Comparison of ENCODE assay signal across 21 cellular contexts in the genomic region with DNA sequence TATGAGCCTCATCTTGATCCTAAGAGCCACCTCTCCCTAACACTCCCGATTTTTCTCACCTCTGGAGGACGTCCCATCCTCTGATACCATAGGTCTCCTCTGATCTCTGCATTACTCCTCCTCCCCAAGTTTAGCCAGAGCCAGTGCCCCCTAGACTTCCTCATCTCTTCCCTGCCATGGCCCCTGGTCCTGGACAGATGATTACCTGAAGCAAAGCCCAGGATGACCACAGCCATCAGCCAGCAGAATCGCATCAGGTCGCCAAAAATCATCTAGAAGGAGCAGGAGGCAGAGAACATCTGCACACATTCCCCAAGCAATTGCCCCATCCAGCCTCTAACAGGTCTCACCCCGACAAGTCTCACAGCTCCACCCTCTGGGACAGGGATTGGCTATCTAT. TPM values are rescaled to one million over a fixed set of nuclear protein-coding genes. Genes with fewer than 3 reads are reported as not detected.
DNase-seq lines count a peak whose midpoint lies in the region; ATAC-seq and TF ChIP-seq lines count a peak whose summit lies in the region.
"Had no signal": no experiment of that assay in that cellular context is flagged by ENCODE, and none has a peak within 500 bp of the region (broad histone marks: within the 10 kb centered on the region; RNA-seq: fewer than 3 reads in every experiment).

No MANE protein-coding gene starts in this region.

- H2BK20ac ChIP-seq in IMR-90 (ENCODE audit: low read depth, low read length) = no peak overlapping the region

- no peak overlapping the region for H4K8ac ChIP-seq in IMR-90 (ENCODE audit: low read depth in 2 of 2, low read length in 2 of 2)

- H3K14ac ChIP-seq in IMR-90 (replicated peaks; ENCODE audit: low read depth, low read length) = no peak overlapping the region

- POLR2A ChIA-PET in CD4-positive, alpha-beta T cell (lab: Charles Lee) = interaction anchor here (0.6 to 1.4 kb wide), 2 partner anchors 9 to 34 kb away, joined by 3 to 4 read pairs; no protein-coding TSS in a partner anchor
- POLR2A ChIA-PET in IMR-90 (lab: Charles Lee; ENCODE audit: unreplicated experiment) = no interaction called here

- no peak overlapping the region for H3K18ac ChIP-seq in IMR-90 (ENCODE audit: low read depth, low read length)

- H3K36me3 Mint-ChIP-seq in activated naive CD8-positive, alpha-beta T cell treated with anti-CD3 and anti-CD28 coated beads, Interleukin-2, amount 50 U/mL, for 24 hours (ENCODE audit: low read depth) = no peaks in the 10 kb centered on the region
- H3K36me3 Mint-ChIP-seq in activated naive CD8-positive, alpha-beta T cell treated with anti-CD3 and anti-CD28 coated beads for 36 hours = peaks cover 3% of the 10 kb centered on the region
- peaks cover 29% of the 10 kb centered on the region for H3K36me3 Mint-ChIP-seq in CD4-positive, alpha-beta T cell (ENCODE audit: low read depth)
- H3K36me3 Mint-ChIP-seq in stimulated activated naive B cell treated with anti-CD40 and anti-IgM and Interleukin-4, amounts not matched to agents 10 μg/mL and 1 μg/mL and 100 μg/mL, for 72 hours = peaks cover 9 to 10% of the 10 kb centered on the region in 2 donors
- H3K36me3 Mint-ChIP-seq in activated T-helper 2 cell treated with anti-CD3 and anti-CD28 coated beads, Interferon-gamma antibody, Interleukin-2, Interleukin-4, amounts not matched to agents 10 μg/mL and 5 μg/mL and 100 μg/mL, durations not matched to agents 14 hours and 24 hours and 36 hours (ENCODE audit: low read depth) = no peaks in the 10 kb centered on the region

- H3K9me1 ChIP-seq in IMR-90 (ENCODE audit: insufficient read depth, low read length) = no peaks in the 10 kb centered on the region

- H3K4me1 Mint-ChIP-seq in activated naive CD8-positive, alpha-beta T cell treated with anti-CD3 and anti-CD28 coated beads, Interleukin-2, amount 50 U/mL, for 24 hours = no peaks in the 10 kb centered on the region
- no peaks in the 10 kb centered on the region for H3K4me1 Mint-ChIP-seq in activated naive CD8-positive, alpha-beta T cell treated with anti-CD3 and anti-CD28 coated beads for 36 hours
- no peaks in the 10 kb centered on the region for H3K4me1 Mint-ChIP-seq in CD4-positive, alpha-beta T cell (ENCODE audit: low read depth)
- peaks cover 0 to 2% of the 10 kb centered on the region in 2 donors for H3K4me1 Mint-ChIP-seq in stimulated activated naive B cell treated with anti-CD40 and anti-IgM and Interleukin-4, amounts not matched to agents 10 μg/mL and 1 μg/mL and 100 μg/mL, for 72 hours
- no peaks in the 10 kb centered on the region for H3K4me1 Mint-ChIP-seq in activated T-helper 2 cell treated with anti-CD3 and anti-CD28 coated beads, Interferon-gamma antibody, Interleukin-2, Interleukin-4, amounts not matched to agents 10 μg/mL and 5 μg/mL and 100 μg/mL, durations not matched to agents 14 hours and 24 hours and 36 hours (ENCODE audit: low read depth)

- H3K4ac ChIP-seq in IMR-90 (ENCODE audit: low read depth, low read length) = no peak overlapping the region

- no peaks in the 10 kb centered on the region for H3K27me3 ChIP-seq in CD4-positive, alpha-beta T cell (ENCODE audit: control insufficient read depth, insufficient read depth, low read length)
- H3K27me3 ChIP-seq in IMR-90 (ENCODE audit: control insufficient read depth, insufficient read depth, low read length) = no peaks in the 10 kb centered on the region

- H3K4me2 ChIP-seq in IMR-90 (ENCODE audit: low read depth, low read length) = no peak overlapping the region

- no peak overlapping the region for H3K4me3 ChIP-seq in IMR-90 (ENCODE audit: insufficient read depth, low read depth, low read length)
- H3K4me3 ChIP-seq: GM23248 had no signal

- CTCF ChIA-PET in CD4-positive, alpha-beta T cell (lab: Charles Lee) = interaction anchor here (1.2 to 1.8 kb wide), 2 partner anchors 19 to 127 kb away, joined by 3 read pairs; partner anchors contain the start of gene EPHB6
- CTCF ChIA-PET in IMR-90 (lab: Yijun Ruan, JAX) = no interaction called here

- in situ Hi-C loops in IMR-90 (cut with MboI; ENCODE audit: low sequenced_read_pairs) = no loop called here

- H3K9me3 ChIP-seq in CD4-positive, alpha-beta T cell (ENCODE audit: control insufficient read depth, low read length) = no peaks in the 10 kb centered on the region
- H3K9me3 ChIP-seq in IMR-90 (ENCODE audit: control insufficient read depth, insufficient read depth, low read length) = no peaks in the 10 kb centered on the region; the same call in 1 of the 2 replicates

- no peaks in the 10 kb centered on the region for H3K79me1 ChIP-seq in IMR-90 (ENCODE audit: low read depth in 1 of 2, low read length in 2 of 2)

- H3K27me3 Mint-ChIP-seq in activated naive CD8-positive, alpha-beta T cell treated with anti-CD3 and anti-CD28 coated beads, Interleukin-2, amount 50 U/mL, for 24 hours = no peaks in the 10 kb centered on the region
- H3K27me3 Mint-ChIP-seq in activated naive CD8-positive, alpha-beta T cell treated with anti-CD3 and anti-CD28 coated beads for 36 hours = no peaks in the 10 kb centered on the region
- no peaks in the 10 kb centered on the region for H3K27me3 Mint-ChIP-seq in CD4-positive, alpha-beta T cell
- H3K27me3 Mint-ChIP-seq in stimulated activated naive B cell treated with anti-CD40 and anti-IgM and Interleukin-4, amounts not matched to agents 10 μg/mL and 1 μg/mL and 100 μg/mL, for 72 hours = peaks cover 5 to 13% of the 10 kb centered on the region in 2 donors
- H3K27me3 Mint-ChIP-seq in activated T-helper 2 cell treated with anti-CD3 and anti-CD28 coated beads, Interferon-gamma antibody, Interleukin-2, Interleukin-4, amounts not matched to agents 10 μg/mL and 5 μg/mL and 100 μg/mL, durations not matched to agents 14 hours and 24 hours and 36 hours (ENCODE audit: low read depth) = no peaks in the 10 kb centered on the region

- no peaks in the 10 kb centered on the region for H4K20me1 ChIP-seq in IMR-90 (ENCODE audit: insufficient read depth, low read length)

- no peak overlapping the region for H2AK5ac ChIP-seq in IMR-90 (ENCODE audit: low read depth, low read length)

- H3K9ac ChIP-seq in IMR-90 (ENCODE audit: low read depth, low read length) = no peak overlapping the region
- H3K9ac ChIP-seq: GM23248 had no signal

- H3K4me1 ChIP-seq in IMR-90 (ENCODE audit: control insufficient read depth, insufficient read depth, low read length) = no peaks in the 10 kb centered on the region

- dilution Hi-C loops in IMR-90 (cut with HindIII; ENCODE audit: low sequenced_read_pairs, unreplicated experiment) = no loop called here

- ATAC-seq in activated naive CD8-positive, alpha-beta T cell treated with anti-CD3 and anti-CD28 coated beads, Interleukin-2, amount 50 U/mL, for 24 hours = no peak
- no peak for ATAC-seq in CD4-positive, alpha-beta T cell (ENCODE audit: poor library complexity)
- no peak for ATAC-seq in IMR-90 (ENCODE audit: low read depth)
- no peak for ATAC-seq in stimulated activated naive B cell treated with anti-CD40 and anti-IgM and Interleukin-4, amounts not matched to agents 10 μg/mL and 1 μg/mL and 100 μg/mL, for 72 hours (replicated peaks)
- ATAC-seq in HG03175 (IDR thresholded peaks at IDR 0.05; ENCODE audit: unreplicated experiment) = no peak

- no TSS peak for BruUV-seq in IMR-90 (replicated peaks; lab: Mats Ljungman, UMichigan)

- no peak overlapping the region for H3K56ac ChIP-seq in IMR-90 (ENCODE audit: extremely low read depth, insufficient read depth, low read length)

- H4K91ac ChIP-seq in IMR-90 (ENCODE audit: insufficient read depth, low read depth, low read length) = no peak overlapping the region

- no peak for TF ChIP-seq POLR2A in IMR-90 (IDR thresholded peaks at IDR 0.05; ENCODE audit: low read depth, low read length)

- H2BK5ac ChIP-seq in IMR-90 (ENCODE audit: low read depth, low read length, poor library complexity, severe bottlenecking) = no peak overlapping the region

- H3K9me3 Mint-ChIP-seq in activated naive CD8-positive, alpha-beta T cell treated with anti-CD3 and anti-CD28 coated beads, Interleukin-2, amount 50 U/mL, for 24 hours = no peaks in the 10 kb centered on the region
- no peaks in the 10 kb centered on the region for H3K9me3 Mint-ChIP-seq in activated naive CD8-positive, alpha-beta T cell treated with anti-CD3 and anti-CD28 coated beads for 36 hours
- no peaks in the 10 kb centered on the region for H3K9me3 Mint-ChIP-seq in CD4-positive, alpha-beta T cell
- peaks cover 0 to 1% of the 10 kb centered on the region in 2 donors for H3K9me3 Mint-ChIP-seq in stimulated activated naive B cell treated with anti-CD40 and anti-IgM and Interleukin-4, amounts not matched to agents 10 μg/mL and 1 μg/mL and 100 μg/mL, for 72 hours
- H3K9me3 Mint-ChIP-seq in activated T-helper 2 cell treated with anti-CD3 and anti-CD28 coated beads, Interferon-gamma antibody, Interleukin-2, Interleukin-4, amounts not matched to agents 10 μg/mL and 5 μg/mL and 100 μg/mL, durations not matched to agents 14 hours and 24 hours and 36 hours = no peaks in the 10 kb centered on the region

- H3K23ac ChIP-seq in IMR-90 (ENCODE audit: low read depth, low read length) = no peak overlapping the region

- no peak overlapping the region for H4K5ac ChIP-seq in IMR-90 (ENCODE audit: low read depth, low read length)

- no peak overlapping the region for H2BK120ac ChIP-seq in IMR-90 (ENCODE audit: low read depth, low read length)

- intact Hi-C loops in CD4-positive, alpha-beta T cell (cut with DNase I, micrococcal nuclease) = no loop called here
- intact Hi-C loops in IMR-90 (cut with micrococcal nuclease) = no loop called here
- intact Hi-C loops in activated T-helper 2 cell treated with anti-CD3 and anti-CD28 coated beads, Interferon-gamma antibody, Interleukin-2, Interleukin-4, amounts not matched to agents 10 μg/mL and 5 μg/mL and 100 μg/mL, durations not matched to agents 14 hours and 24 hours and 36 hours (cut with micrococcal nuclease) = no loop called here

- no peaks in the 10 kb centered on the region for H3K36me3 ChIP-seq in IMR-90 (ENCODE audit: control insufficient read depth, insufficient read depth, low read length)

- no peak for DNase-seq in activated naive CD8-positive, alpha-beta T cell treated with anti-CD3 and anti-CD28 coated beads, Interleukin-2, amount 50 U/mL, for 24 hours
- DNase-seq in activated naive CD8-positive, alpha-beta T cell treated with anti-CD3 and anti-CD28 coated beads for 36 hours = no peak
- no peak for DNase-seq in CD4-positive, alpha-beta T cell
- DNase-seq in IMR-90 = no peak
- DNase-seq in stimulated activated naive B cell treated with anti-CD40 and anti-IgM and Interleukin-4, amounts not matched to agents 10 μg/mL and 1 μg/mL and 100 μg/mL, for 72 hours = no peak
- no peak for DNase-seq in activated T-helper 2 cell treated with anti-CD3 and anti-CD28 coated beads, Interferon-gamma antibody, Interleukin-2, Interleukin-4, amounts not matched to agents 10 μg/mL and 5 μg/mL and 100 μg/mL, durations not matched to agents 14 hours and 24 hours and 36 hours (ENCODE audit: low spot score)
- DNase-seq: C1 segment of cervical spinal cord, COR-L47, DMS79 treated with DMSO at 0.1 percent for 48 hours, GF-D8, GM23248, HCEC 1CT had no signal

- H3K4me3 Mint-ChIP-seq in activated naive CD8-positive, alpha-beta T cell treated with anti-CD3 and anti-CD28 coated beads, Interleukin-2, amount 50 U/mL, for 24 hours = no peak overlapping the region
- no peak overlapping the region for H3K4me3 Mint-ChIP-seq in activated naive CD8-positive, alpha-beta T cell treated with anti-CD3 and anti-CD28 coated beads for 36 hours
- no peak overlapping the region for H3K4me3 Mint-ChIP-seq in CD4-positive, alpha-beta T cell
- H3K4me3 Mint-ChIP-seq in stimulated activated naive B cell treated with anti-CD40 and anti-IgM and Interleukin-4, amounts not matched to agents 10 μg/mL and 1 μg/mL and 100 μg/mL, for 72 hours = no peak overlapping the region
- H3K4me3 Mint-ChIP-seq in activated T-helper 2 cell treated with anti-CD3 and anti-CD28 coated beads, Interferon-gamma antibody, Interleukin-2, Interleukin-4, amounts not matched to agents 10 μg/mL and 5 μg/mL and 100 μg/mL, durations not matched to agents 14 hours and 24 hours and 36 hours (ENCODE audit: low read depth) = no peak overlapping the region

- H2BK15ac ChIP-seq in IMR-90 (ENCODE audit: low read depth, low read length) = no peak overlapping the region

- peak overlapping the region; percentile 3 for H3K27ac Mint-ChIP-seq in activated naive CD8-positive, alpha-beta T cell treated with anti-CD3 and anti-CD28 coated beads, Interleukin-2, amount 50 U/mL, for 24 hours
- H3K27ac Mint-ChIP-seq in activated naive CD8-positive, alpha-beta T cell treated with anti-CD3 and anti-CD28 coated beads for 36 hours = no peak overlapping the region
- H3K27ac Mint-ChIP-seq in CD4-positive, alpha-beta T cell = peak overlapping the region; percentile 47
- peak overlapping the region; percentile 10 for H3K27ac Mint-ChIP-seq in stimulated activated naive B cell treated with anti-CD40 and anti-IgM and Interleukin-4, amounts not matched to agents 10 μg/mL and 1 μg/mL and 100 μg/mL, for 72 hours
- H3K27ac Mint-ChIP-seq in activated T-helper 2 cell treated with anti-CD3 and anti-CD28 coated beads, Interferon-gamma antibody, Interleukin-2, Interleukin-4, amounts not matched to agents 10 μg/mL and 5 μg/mL and 100 μg/mL, durations not matched to agents 14 hours and 24 hours and 36 hours = no peak overlapping the region

- no peak overlapping the region for H3K27ac ChIP-seq in CD4-positive, alpha-beta T cell (ENCODE audit: low read depth, low read length)
- H3K27ac ChIP-seq in IMR-90 (ENCODE audit: insufficient read depth, low read length) = no peak overlapping the region
- H3K27ac ChIP-seq: GM23248 had no signal

- no peak overlapping the region for H2AK9ac ChIP-seq in IMR-90 (replicated peaks; ENCODE audit: low read depth, low read length, poor library complexity)

- no peak for TF ChIP-seq RAD21 in IMR-90 (IDR thresholded peaks at IDR 0.05; ENCODE audit: low read length)

- TF ChIP-seq CTCF in CD4-positive, alpha-beta T cell (IDR thresholded peaks at IDR 0.05) = no peak
- no peak for TF ChIP-seq CTCF in IMR-90 (conservative IDR thresholded peaks at IDR 0.05; ENCODE audit: low read depth, low read length)

- peak overlapping the region; percentile 32 for H2AFZ ChIP-seq in IMR-90 (replicated peaks; ENCODE audit: low read length, poor library complexity)
- H2AFZ ChIP-seq: GM23248 had no signal

- WGBS in IMR-90 (ENCODE audit: extremely low coverage in 2 of 2, insufficient read length in 1 of 2), 2 experiments = 13% methylated on average over 2 of the region's 5 CpGs; no CpG with 5 or more reads in 1 of the 2 experiments

RNA-seq across cellular contexts. Expression of gene TRPV6, which starts 11.7 kb away (rescaled TPM):
- total RNA-seq in activated naive CD8-positive, alpha-beta T cell treated with anti-CD3 and anti-CD28 coated beads for 36 hours = not detected
- total RNA-seq in CD4-positive, alpha-beta T cell = not detected
- total RNA-seq in IMR-90 (2012; rRNA removed) = not detected in 2 replicates
- polyA plus RNA-seq in IMR-90 (2012; rRNA removed) = 0.03 TPM in 1 of 2 replicates, not detected in the other
- not detected in 2 replicates for polyA plus RNA-seq in IMR-90 (2012; cell fraction: cytosol; rRNA removed)
- 0.02 TPM in 1 of 2 replicates, not detected in the other for polyA plus RNA-seq in IMR-90 (2012; cell fraction: nucleus; rRNA removed; ENCODE audit: low replicate concordance)
- total RNA-seq in activated T-helper 2 cell treated with anti-CD3 and anti-CD28 coated beads, Interferon-gamma antibody, Interleukin-2, Interleukin-4, amounts not matched to agents 10 μg/mL and 5 μg/mL and 100 μg/mL, durations not matched to agents 14 hours and 24 hours and 36 hours = 0.07 TPM in 1 of 2 replicates, not detected in the other
- total RNA-seq: A172, A673, Daoy, G401, GM23248 had no signal
- polyA plus RNA-seq: BJ, GM23248 had no signal

RNA-seq across cellular contexts. Expression of gene EPHB6, which starts 19.0 kb away (rescaled TPM):
- total RNA-seq in activated naive CD8-positive, alpha-beta T cell treated with anti-CD3 and anti-CD28 coated beads for 36 hours = 10 to 100 TPM in 1 of 2 experiments, 1 to 10 TPM in 1; 9.0 to 10.0 TPM
- total RNA-seq in CD4-positive, alpha-beta T cell = 10 to 100 TPM; 50.7 to 55.8 TPM
- under 0.01 TPM in 2 replicates for total RNA-seq in IMR-90 (2012; rRNA removed)
- 0.60 and 0.75 TPM in 2 replicates for polyA plus RNA-seq in IMR-90 (2012; rRNA removed)
- polyA plus RNA-seq in IMR-90 (2012; cell fraction: cytosol; rRNA removed) = 0.45 and 0.99 TPM in 2 replicates
- 0.77 and 1.9 TPM in 2 replicates for polyA plus RNA-seq in IMR-90 (2012; cell fraction: nucleus; rRNA removed; ENCODE audit: low replicate concordance)
- total RNA-seq in activated T-helper 2 cell treated with anti-CD3 and anti-CD28 coated beads, Interferon-gamma antibody, Interleukin-2, Interleukin-4, amounts not matched to agents 10 μg/mL and 5 μg/mL and 100 μg/mL, durations not matched to agents 14 hours and 24 hours and 36 hours = 2.4 and 3.0 TPM in 2 replicates
- total RNA-seq: G401 had no signal

RNA-seq across cellular contexts. Expression of gene TRPV5, which starts 59.7 kb away (rescaled TPM):
- total RNA-seq in activated naive CD8-positive, alpha-beta T cell treated with anti-CD3 and anti-CD28 coated beads for 36 hours = not detected
- not detected for total RNA-seq in CD4-positive, alpha-beta T cell
- not detected in 2 replicates for total RNA-seq in IMR-90 (2012; rRNA removed)
- not detected in 2 replicates for polyA plus RNA-seq in IMR-90 (2012; rRNA removed)
- not detected in 2 replicates for polyA plus RNA-seq in IMR-90 (2012; cell fraction: cytosol; rRNA removed)
- polyA plus RNA-seq in IMR-90 (2012; cell fraction: nucleus; rRNA removed; ENCODE audit: low replicate concordance) = not detected in 2 replicates
- not detected in 2 replicates for total RNA-seq in activated T-helper 2 cell treated with anti-CD3 and anti-CD28 coated beads, Interferon-gamma antibody, Interleukin-2, Interleukin-4, amounts not matched to agents 10 μg/mL and 5 μg/mL and 100 μg/mL, durations not matched to agents 14 hours and 24 hours and 36 hours
- total RNA-seq: A673, Calu3, G401, GM23248, H1, H7 had no signal
- polyA plus RNA-seq: BJ, GM23248 had no signal

Comparison
In these comparisons a context has a peak if more than half of its experiments do, and no peak if none do; other contexts are left out.
1. H3K27ac Mint-ChIP-seq: peak in activated naive CD8-positive, alpha-beta T cell treated with anti-CD3 and anti-CD28 coated beads, Interleukin-2, amount 50 U/mL, for 24 hours (single experiment), CD4-positive, alpha-beta T cell (single experiment) and stimulated activated naive B cell treated with anti-CD40 and anti-IgM and Interleukin-4, amounts not matched to agents 10 μg/mL and 1 μg/mL and 100 μg/mL, for 72 hours (single experiment); none in activated naive CD8-positive, alpha-beta T cell treated with anti-CD3 and anti-CD28 coated beads for 36 hours (single experiment) and activated T-helper 2 cell treated with anti-CD3 and anti-CD28 coated beads, Interferon-gamma antibody, Interleukin-2, Interleukin-4, amounts not matched to agents 10 μg/mL and 5 μg/mL and 100 μg/mL, durations not matched to agents 14 hours and 24 hours and 36 hours (single experiment).
2. RNA of gene EPHB6, which starts 19.0 kb away (total RNA-seq): 50.7 to 55.8 TPM in CD4-positive, alpha-beta T cell; 9.0 to 10.0 TPM in activated naive CD8-positive, alpha-beta T cell treated with anti-CD3 and anti-CD28 coated beads for 36 hours, 2.4 to 3.0 TPM in activated T-helper 2 cell treated with anti-CD3 and anti-CD28 coated beads, Interferon-gamma antibody, Interleukin-2, Interleukin-4, amounts not matched to agents 10 μg/mL and 5 μg/mL and 100 μg/mL, durations not matched to agents 14 hours and 24 hours and 36 hours and under 0.01 TPM in IMR-90; every median in the first group is over 4 times any median in the second.